Comparison of ENCODE assay signal across 8 cellular contexts in genomic region chr9:35073276-35073607, GRCh38. TPM values are rescaled to one million over a fixed set of nuclear protein-coding genes. Genes with fewer than 3 reads are reported as not detected.
DNase-seq lines count a peak whose midpoint lies in the region; ATAC-seq, FAIRE-seq and TF ChIP-seq lines count a peak whose summit lies in the region.

No MANE protein-coding gene starts in this region.

- H3K79me2 ChIP-seq in K562 (ENCODE audit: control insufficient read depth, insufficient read depth, low read length), result peaks cover 52% of the 10 kb centered on the region

- TF ChIP-seq EP300 in K562 (IDR thresholded peaks at IDR 0.05; ENCODE audit: low read length), result no peak

- no peak for ATAC-seq in K562
- no peak for ATAC-seq in GM21360 (IDR thresholded peaks at IDR 0.05; ENCODE audit: unreplicated experiment)
- ATAC-seq in HG03354 (IDR thresholded peaks at IDR 0.05; ENCODE audit: poor library complexity, severe bottlenecking, unreplicated experiment), result no peak

- H3K4me1 ChIP-seq in K562 (replicated peaks in 1 of 2; ENCODE audit: control insufficient read depth in 2 of 2, insufficient read depth in 2 of 2, low read length in 2 of 2), result peaks cover 8 to 15% of the 10 kb centered on the region in 2 experiments; a peak in 3 of 5 replicates
- peaks cover 5 to 30% of the 10 kb centered on the region in 2 donors for H3K4me1 ChIP-seq in muscle layer of duodenum (ENCODE audit: control insufficient read depth in 1 of 2, insufficient read depth in 2 of 2, low read length in 2 of 2)

- POLR2A ChIA-PET in K562 (lab: Yijun Ruan, JAX), result no interaction called here

- CTCF ChIA-PET in K562 (lab: Yijun Ruan, JAX; ENCODE audit: low intra/inter-chr PET ratio), result no interaction called here

- H3K4me3 ChIP-seq in K562 (no peak overlapping the region), muscle layer of duodenum (ENCODE audit: low read depth in 1 of 2, low read length in 2 of 2) (peak overlapping the region; percentile 85 to 90)

- peak overlapping the region; percentile 49; the same call in 1 of the 2 replicates for H3K4me2 ChIP-seq in K562 (ENCODE audit: insufficient read depth, low read length)

- DNase-seq in HFFc6 (no peak), K562 (ENCODE audit: extremely low read depth in 1 of 4, low spot score in 3 of 4) (no peak), NCI-H510A (lab: John Stamatoyannopoulos, UW) (no peak), GM19240 (ENCODE audit: insufficient read length, low spot score) (no peak)

- H3K27ac Mint-ChIP-seq in HFFc6, result peak overlapping the region; percentile 98

- peaks cover 70% of the 10 kb centered on the region for H3K36me3 ChIP-seq in K562 (ENCODE audit: control insufficient read depth, insufficient read depth, low read length)
- H3K36me3 ChIP-seq in muscle layer of duodenum (ENCODE audit: control insufficient read depth in 1 of 2, insufficient read depth in 2 of 2, low read length in 2 of 2), result peaks cover 13 to 18% of the 10 kb centered on the region in 2 donors

- TF ChIP-seq RAD21 in K562 (CRISPR knock-in tag; conservative IDR thresholded peaks at IDR 0.05 in 1 of 2, IDR thresholded peaks at IDR 0.05 in 1 of 2), result no peak

- intact Hi-C loops in K562 (cut with micrococcal nuclease), result loop anchor here (2.0 kb wide), 2 partner anchors 24 to 42 kb away; partner anchors contain the start of genes ATOSB and PIGO

- H3K9me3 ChIP-seq in K562 (replicated peaks; ENCODE audit: control insufficient read depth, insufficient read depth, low read depth, low read length), result no peaks in the 10 kb centered on the region
- no peaks in the 10 kb centered on the region for H3K9me3 ChIP-seq in muscle layer of duodenum (ENCODE audit: control insufficient read depth in 1 of 2, low read length in 2 of 2)

- peaks cover 3% of the 10 kb centered on the region for H3K9me1 ChIP-seq in K562 (ENCODE audit: control insufficient read depth, insufficient read depth, low read length)

- peak overlapping the region; percentile 99 for H3K27ac ChIP-seq in 22Rv1
- H3K27ac ChIP-seq in K562 (ENCODE audit: extremely low read depth, low read depth, low read length), result peak overlapping the region; percentile 41
- peak overlapping the region; percentile 76 for H3K27ac ChIP-seq in muscle layer of duodenum (ENCODE audit: low read length)

- FAIRE-seq in K562 (lab: Jason Lieb, UNC), result peak; percentile 35

- H3K27me3 ChIP-seq in K562 (ENCODE audit: control insufficient read depth in 2 of 2, insufficient read depth in 2 of 2, low read length in 2 of 2), result no peaks in the 10 kb centered on the region
- no peaks in the 10 kb centered on the region for H3K27me3 ChIP-seq in muscle layer of duodenum (ENCODE audit: low read depth, low read length)

- peaks cover 5% of the 10 kb centered on the region for H3K27me3 Mint-ChIP-seq in HFFc6 (ENCODE audit: insufficient read depth)

- in situ Hi-C loops in K562 (cut with MboI), result no loop called here

- TF ChIP-seq CTCF in 22Rv1 (IDR thresholded peaks at IDR 0.05), result no peak
- TF ChIP-seq CTCF in HFFc6 (IDR thresholded peaks at IDR 0.05), result no peak
- no peak for TF ChIP-seq CTCF in K562 (IDR thresholded peaks at IDR 0.05 in 2 of 3, conservative IDR thresholded peaks at IDR 0.05 in 1 of 3; ENCODE audit: insufficient read depth in 2 of 3, low read depth in 1 of 3, low read length in 3 of 3)

- H3K4me1 Mint-ChIP-seq in HFFc6 (ENCODE audit: low read depth), result peaks cover 51% of the 10 kb centered on the region

- TF ChIP-seq POLR2A in K562 (conservative IDR thresholded peaks at IDR 0.05), result no peak

- H3K4me3 Mint-ChIP-seq in HFFc6, result peak overlapping the region; percentile 99; the same call in 1 of the 2 replicates

- H3K9ac ChIP-seq in K562 (ENCODE audit: insufficient read depth in 1 of 2, low read depth in 2 of 2, low read length in 2 of 2), result no peak overlapping the region

- H4K20me1 ChIP-seq in K562 (replicated peaks; ENCODE audit: control insufficient read depth, insufficient read depth, low read length), result peaks cover 28% of the 10 kb centered on the region

- WGBS in K562 (ENCODE audit: insufficient coverage, low coverage, missing lambda C conversion rate), result 77% methylated on average over 2 of the region's 2 CpGs

- peaks cover 33% of the 10 kb centered on the region for H3K36me3 Mint-ChIP-seq in HFFc6 (ENCODE audit: low read depth)

- BruUV-seq in K562 (replicated peaks; lab: Mats Ljungman, UMichigan), result no TSS peak

- H2AFZ ChIP-seq in K562 (ENCODE audit: low read depth, low read length), result peak overlapping the region; percentile 18; the same call in 1 of the 2 replicates

- no peaks in the 10 kb centered on the region for H3K9me3 Mint-ChIP-seq in HFFc6

RNA-seq across cellular contexts. Expression of gene VCP, which starts 0.8 kb away (rescaled TPM):
- 100 to 1,000 TPM; 324 to 457 (median 374) TPM for total RNA-seq in HFFc6 (2021; fragmentation: NEBNext Ultra II Directional; extraction: Animal tissue kit (Norgen Biotek cat#: 25700))
- 216 and 351 TPM in 2 replicates for total RNA-seq in K562 (2011; cell fraction: chromatin; rRNA removed; ENCODE audit: low replicate concordance)
- total RNA-seq in K562 (2011; cell fraction: nucleolus; rRNA removed), result 188 and 217 TPM in 2 replicates
- 152 and 172 TPM in 2 replicates for total RNA-seq in K562 (2011; cell fraction: nucleoplasm; rRNA removed)
- total RNA-seq in K562 (2014; rRNA removed) (192 and 235 TPM in 2 replicates), K562 (2014; rRNA removed; fragmentation: Illumina TruSeq; extraction: Trizol) (199 and 201 TPM in 2 replicates), K562 (2015; rRNA removed; fragmentation: Illumina TruSeq; extraction: Trizol) (199 TPM in 2 replicates), K562 (2021) (232 and 256 TPM in 2 replicates)
- polyA plus RNA-seq in K562 (2011; rRNA removed) (221 and 257 TPM in 2 replicates), K562 (2014; fragmentation: Illumina TruSeq; extraction: Trizol) (209 and 259 TPM in 2 replicates), K562 (2014; fragmentation: Nextera tagmentation; extraction: Ambion mirVana) (10 to 100 TPM in 1 of 2 experiments, 1 to 10 TPM in 1; 7.1 to 15.6 TPM), K562 (2014; rRNA removed) (128 and 140 TPM in 2 replicates)
- 155 and 189 TPM in 2 replicates for polyA plus RNA-seq in K562 (2011; cell fraction: cytosol; rRNA removed)
- polyA plus RNA-seq in K562 (2011; cell fraction: nucleus; rRNA removed), result 183 and 202 TPM in 2 replicates
- polyA plus RNA-seq in K562 (2012), result 167 and 233 TPM in 2 replicates
- polyA minus RNA-seq in K562 (2011; rRNA and poly(A)+ RNA removed), result 359 and 459 TPM in 2 replicates
- polyA minus RNA-seq in K562 (2011; cell fraction: cytosol; rRNA and poly(A)+ RNA removed), result 187 and 265 TPM in 2 replicates
- 78.8 and 118 TPM in 2 replicates for polyA minus RNA-seq in K562 (2011; cell fraction: nucleus; rRNA and poly(A)+ RNA removed)

RNA-seq across cellular contexts. Expression of gene FANCG, which starts 6.5 kb away (rescaled TPM):
- total RNA-seq in HFFc6 (2021; fragmentation: NEBNext Ultra II Directional; extraction: Animal tissue kit (Norgen Biotek cat#: 25700)), result 10 to 100 TPM; 17.8 to 30.0 (median 28.3) TPM
- total RNA-seq in K562 (2011; cell fraction: chromatin; rRNA removed; ENCODE audit: low replicate concordance), result 129 and 224 TPM in 2 replicates
- total RNA-seq in K562 (2011; cell fraction: nucleolus; rRNA removed), result 134 and 157 TPM in 2 replicates
- 133 and 142 TPM in 2 replicates for total RNA-seq in K562 (2011; cell fraction: nucleoplasm; rRNA removed)
- total RNA-seq in K562 (2014; rRNA removed) (27.3 and 30.8 TPM in 2 replicates), K562 (2014; rRNA removed; fragmentation: Illumina TruSeq; extraction: Trizol) (26.4 and 28.3 TPM in 2 replicates), K562 (2015; rRNA removed; fragmentation: Illumina TruSeq; extraction: Trizol) (30.0 and 31.0 TPM in 2 replicates), K562 (2021) (38.4 and 41.2 TPM in 2 replicates)
- polyA plus RNA-seq in K562 (2011; rRNA removed) (30.4 and 34.6 TPM in 2 replicates), K562 (2014; fragmentation: Illumina TruSeq; extraction: Trizol) (33.3 and 34.4 TPM in 2 replicates), K562 (2014; fragmentation: Nextera tagmentation; extraction: Ambion mirVana) (10 to 100 TPM in 1 of 2 experiments, 1 to 10 TPM in 1; 7.5 to 12.2 TPM), K562 (2014; rRNA removed) (39.0 and 43.9 TPM in 2 replicates)
- polyA plus RNA-seq in K562 (2011; cell fraction: cytosol; rRNA removed), result 27.2 and 33.0 TPM in 2 replicates
- 203 and 225 TPM in 2 replicates for polyA plus RNA-seq in K562 (2011; cell fraction: nucleus; rRNA removed)
- polyA plus RNA-seq in K562 (2012), result 40.8 and 55.4 TPM in 2 replicates
- 17.1 and 23.9 TPM in 2 replicates for polyA minus RNA-seq in K562 (2011; rRNA and poly(A)+ RNA removed)
- polyA minus RNA-seq in K562 (2011; cell fraction: cytosol; rRNA and poly(A)+ RNA removed), result 14.3 and 32.8 TPM in 2 replicates
- 57.6 and 74.3 TPM in 2 replicates for polyA minus RNA-seq in K562 (2011; cell fraction: nucleus; rRNA and poly(A)+ RNA removed)

RNA-seq across cellular contexts. Expression of gene PIGO, which starts 23.1 kb away (rescaled TPM):
- 10 to 100 TPM; 23.0 to 30.3 (median 28.3) TPM for total RNA-seq in HFFc6 (2021; fragmentation: NEBNext Ultra II Directional; extraction: Animal tissue kit (Norgen Biotek cat#: 25700))
- total RNA-seq in K562 (2011; cell fraction: chromatin; rRNA removed; ENCODE audit: low replicate concordance), result 32.8 and 68.6 TPM in 2 replicates
- 47.4 and 50.4 TPM in 2 replicates for total RNA-seq in K562 (2011; cell fraction: nucleolus; rRNA removed)
- total RNA-seq in K562 (2011; cell fraction: nucleoplasm; rRNA removed), result 42.5 and 44.3 TPM in 2 replicates
- 11.3 and 11.5 TPM in 2 replicates for total RNA-seq in K562 (2014; rRNA removed)
- total RNA-seq in K562 (2014; rRNA removed; fragmentation: Illumina TruSeq; extraction: Trizol), result 5.4 and 6.7 TPM in 2 replicates
- total RNA-seq in K562 (2015; rRNA removed; fragmentation: Illumina TruSeq; extraction: Trizol), result 5.7 TPM in 2 replicates
- 13.7 and 15.8 TPM in 2 replicates for total RNA-seq in K562 (2021)
- polyA plus RNA-seq in K562 (2011; rRNA removed), result 9.7 and 15.0 TPM in 2 replicates
- 14.0 and 17.3 TPM in 2 replicates for polyA plus RNA-seq in K562 (2011; cell fraction: cytosol; rRNA removed)
- polyA plus RNA-seq in K562 (2011; cell fraction: nucleus; rRNA removed), result 23.1 and 29.9 TPM in 2 replicates
- polyA plus RNA-seq in K562 (2012), result 8.0 and 12.3 TPM in 2 replicates
- 10.1 and 12.2 TPM in 2 replicates for polyA plus RNA-seq in K562 (2014; fragmentation: Illumina TruSeq; extraction: Trizol)
- polyA plus RNA-seq in K562 (2014; fragmentation: Nextera tagmentation; extraction: Ambion mirVana), result 1 to 10 TPM; 5.6 to 5.9 TPM
- 10.2 and 11.1 TPM in 2 replicates for polyA plus RNA-seq in K562 (2014; rRNA removed)
- polyA minus RNA-seq in K562 (2011; rRNA and poly(A)+ RNA removed), result 13.1 and 13.9 TPM in 2 replicates
- polyA minus RNA-seq in K562 (2011; cell fraction: cytosol; rRNA and poly(A)+ RNA removed), result 10.6 and 15.7 TPM in 2 replicates
- 11.6 and 15.0 TPM in 2 replicates for polyA minus RNA-seq in K562 (2011; cell fraction: nucleus; rRNA and poly(A)+ RNA removed)

RNA-seq across cellular contexts. Expression of gene STOML2, which starts 29.7 kb away (rescaled TPM):
- total RNA-seq in HFFc6 (2021; fragmentation: NEBNext Ultra II Directional; extraction: Animal tissue kit (Norgen Biotek cat#: 25700)), result 100 to 1,000 TPM; 118 to 139 (median 123) TPM
- total RNA-seq in K562 (2011; cell fraction: chromatin; rRNA removed; ENCODE audit: low replicate concordance), result 76.3 and 158 TPM in 2 replicates
- 104 and 106 TPM in 2 replicates for total RNA-seq in K562 (2011; cell fraction: nucleolus; rRNA removed)
- total RNA-seq in K562 (2011; cell fraction: nucleoplasm; rRNA removed), result 71.8 and 73.3 TPM in 2 replicates
- total RNA-seq in K562 (2014; rRNA removed) (215 and 273 TPM in 2 replicates), K562 (2014; rRNA removed; fragmentation: Illumina TruSeq; extraction: Trizol) (109 and 132 TPM in 2 replicates), K562 (2015; rRNA removed; fragmentation: Illumina TruSeq; extraction: Trizol) (131 and 132 TPM in 2 replicates), K562 (2021) (211 and 214 TPM in 2 replicates)
- polyA plus RNA-seq in K562 (2011; rRNA removed) (196 and 209 TPM in 2 replicates), K562 (2014; fragmentation: Illumina TruSeq; extraction: Trizol) (174 and 184 TPM in 2 replicates), K562 (2014; fragmentation: Nextera tagmentation; extraction: Ambion mirVana) (100 to 1,000 TPM; 110 to 125 TPM), K562 (2014; rRNA removed) (220 and 244 TPM in 2 replicates)
- polyA plus RNA-seq in K562 (2011; cell fraction: cytosol; rRNA removed), result 233 and 355 TPM in 2 replicates
- 280 and 299 TPM in 2 replicates for polyA plus RNA-seq in K562 (2011; cell fraction: nucleus; rRNA removed)
- 165 and 193 TPM in 2 replicates for polyA plus RNA-seq in K562 (2012)
- polyA minus RNA-seq in K562 (2011; rRNA and poly(A)+ RNA removed), result 71.8 and 110 TPM in 2 replicates
- polyA minus RNA-seq in K562 (2011; cell fraction: cytosol; rRNA and poly(A)+ RNA removed), result 42.0 and 53.1 TPM in 2 replicates
- polyA minus RNA-seq in K562 (2011; cell fraction: nucleus; rRNA and poly(A)+ RNA removed), result 30.8 and 50.8 TPM in 2 replicates

RNA-seq across cellular contexts. Expression of gene ATOSB, which starts 42.4 kb away (rescaled TPM):
- 10 to 100 TPM; 45.9 to 56.5 (median 49.5) TPM for total RNA-seq in HFFc6 (2021; fragmentation: NEBNext Ultra II Directional; extraction: Animal tissue kit (Norgen Biotek cat#: 25700))
- total RNA-seq in K562 (2011; cell fraction: chromatin; rRNA removed; ENCODE audit: low replicate concordance), result 19.3 and 29.8 TPM in 2 replicates
- total RNA-seq in K562 (2011; cell fraction: nucleolus; rRNA removed), result 17.8 and 19.2 TPM in 2 replicates
- 17.0 and 19.8 TPM in 2 replicates for total RNA-seq in K562 (2011; cell fraction: nucleoplasm; rRNA removed)
- total RNA-seq in K562 (2014; rRNA removed), result 4.2 and 4.7 TPM in 2 replicates
- 2.1 and 2.3 TPM in 2 replicates for total RNA-seq in K562 (2014; rRNA removed; fragmentation: Illumina TruSeq; extraction: Trizol)
- total RNA-seq in K562 (2015; rRNA removed; fragmentation: Illumina TruSeq; extraction: Trizol), result 3.6 and 4.0 TPM in 2 replicates
- 4.0 and 6.0 TPM in 2 replicates for total RNA-seq in K562 (2021)
- 8.0 and 10.2 TPM in 2 replicates for polyA plus RNA-seq in K562 (2011; rRNA removed)
- polyA plus RNA-seq in K562 (2011; cell fraction: cytosol; rRNA removed), result 11.7 and 14.1 TPM in 2 replicates
- 45.1 and 49.8 TPM in 2 replicates for polyA plus RNA-seq in K562 (2011; cell fraction: nucleus; rRNA removed)
- polyA plus RNA-seq in K562 (2012), result 5.1 and 8.0 TPM in 2 replicates
- 4.5 and 6.0 TPM in 2 replicates for polyA plus RNA-seq in K562 (2014; fragmentation: Illumina TruSeq; extraction: Trizol)
- 1 to 10 TPM in 1 of 2 experiments, under 1 TPM in 1; 0.45 to 1.1 TPM for polyA plus RNA-seq in K562 (2014; fragmentation: Nextera tagmentation; extraction: Ambion mirVana)
- 6.4 and 7.0 TPM in 2 replicates for polyA plus RNA-seq in K562 (2014; rRNA removed)
- 4.9 and 5.3 TPM in 2 replicates for polyA minus RNA-seq in K562 (2011; rRNA and poly(A)+ RNA removed)
- 2.0 and 2.4 TPM in 2 replicates for polyA minus RNA-seq in K562 (2011; cell fraction: cytosol; rRNA and poly(A)+ RNA removed)
- 8.8 and 14.0 TPM in 2 replicates for polyA minus RNA-seq in K562 (2011; cell fraction: nucleus; rRNA and poly(A)+ RNA removed)

Comparison
In these comparisons a context has a peak if more than half of its experiments do, and no peak if none do; other contexts are left out.
1. H3K27ac ChIP-seq: peak in every context shown above with its lines; median percentile 99 in 22Rv1; 76 in muscle layer of duodenum; 41 in K562.